In genomic region chr6:32833599-32834155, GRCh38 we compare ENCODE assay signal across 27 cellular contexts. TPM values are rescaled to one million over a fixed set of nuclear protein-coding genes. Genes with fewer than 3 reads are reported as not detected.
DNase-seq lines count a peak whose midpoint lies in the region; ATAC-seq and TF ChIP-seq lines count a peak whose summit lies in the region.
"Had no signal": no experiment of that assay in that cellular context is flagged by ENCODE, and none has a peak within 500 bp of the region (broad histone marks: within the 10 kb centered on the region; RNA-seq: fewer than 3 reads in every experiment).

No MANE protein-coding gene starts in this region.

- intact Hi-C loops in CD4-positive, alpha-beta T cell (cut with DNase I, micrococcal nuclease) = no loop called here
- intact Hi-C loops in activated B cell treated with CpG ODN at 0.5 μM for 24 hours (cut with micrococcal nuclease) = no loop called here
- intact Hi-C loops in esophagus muscularis mucosa (cut with DNase I) = no loop called here
- intact Hi-C loops in esophagus squamous epithelium (cut with DNase I) = no loop called here

- CTCF ChIA-PET in CD4-positive, alpha-beta T cell (lab: Charles Lee) = interaction anchor here (2.3 kb wide), 1 partner anchor 34 kb away, joined by 8 read pairs; no protein-coding TSS in a partner anchor
- CTCF ChIA-PET in activated B cell treated with CpG ODN at 0.5 μM for 24 hours (lab: Charles Lee) = interaction anchor here (1.7 kb wide), 1 partner anchor 34 kb away, joined by 7 read pairs; no protein-coding TSS in a partner anchor

- H3K4me1 ChIP-seq in esophagus muscularis mucosa (peaks cover 7 to 18% (median 9%) of the 10 kb centered on the region in 4 donors), esophagus squamous epithelium (peaks cover 0 to 20% (median 12%) of the 10 kb centered on the region in 3 donors)
- H3K4me1 ChIP-seq: prostate gland had no signal

- no peaks in the 10 kb centered on the region for H3K27me3 ChIP-seq in CD4-positive, alpha-beta T cell (ENCODE audit: control insufficient read depth, insufficient read depth, low read length)
- H3K27me3 ChIP-seq in esophagus muscularis mucosa (no peaks in the 10 kb centered on the region), esophagus squamous epithelium (no peaks in the 10 kb centered on the region)
- H3K27me3 ChIP-seq: Peyer's patch, sigmoid colon, upper lobe of left lung had no signal

- H3K4me3 Mint-ChIP-seq in T-helper 2 cell treated with Interferon-gamma antibody and Interleukin-4, amounts not matched to agents 5 μg/mL and 100 μg/mL, for 36 hours = peak overlapping the region; percentile 38
- no peak overlapping the region for H3K4me3 Mint-ChIP-seq in CD4-positive, alpha-beta T cell
- no peak overlapping the region for H3K4me3 Mint-ChIP-seq in activated B cell treated with CpG ODN at 0.5 μM for 24 hours
- H3K4me3 Mint-ChIP-seq: activated CD4-positive, alpha-beta T cell treated with anti-CD3 and anti-CD28 coated beads, Interleukin-2, amount 10 ng/mL, durations not matched to agents 7 days and 5 days; T-cell had no signal

- WGBS in esophagus muscularis mucosa = 86% methylated on average over 5 of the region's 5 CpGs
- 78 to 85% methylated on average over 5 of the region's 5 CpGs for WGBS in esophagus squamous epithelium, 2 donors

- no peaks in the 10 kb centered on the region for H3K27me3 Mint-ChIP-seq in T-helper 2 cell treated with Interferon-gamma antibody and Interleukin-4, amounts not matched to agents 5 μg/mL and 100 μg/mL, for 36 hours (ENCODE audit: low read depth)
- no peaks in the 10 kb centered on the region for H3K27me3 Mint-ChIP-seq in CD4-positive, alpha-beta T cell
- H3K27me3 Mint-ChIP-seq in activated B cell treated with CpG ODN at 0.5 μM for 24 hours = no peaks in the 10 kb centered on the region
- H3K27me3 Mint-ChIP-seq: activated CD4-positive, alpha-beta T cell treated with anti-CD3 and anti-CD28 coated beads, Interleukin-2, amount 10 ng/mL, durations not matched to agents 7 days and 5 days; T-cell had no signal

- H3K36me3 Mint-ChIP-seq in T-helper 2 cell treated with Interferon-gamma antibody and Interleukin-4, amounts not matched to agents 5 μg/mL and 100 μg/mL, for 36 hours (ENCODE audit: low read depth) = peaks cover 83% of the 10 kb centered on the region
- H3K36me3 Mint-ChIP-seq in CD4-positive, alpha-beta T cell (ENCODE audit: low read depth) = peaks cover 94% of the 10 kb centered on the region
- peaks cover 93% of the 10 kb centered on the region for H3K36me3 Mint-ChIP-seq in activated B cell treated with CpG ODN at 0.5 μM for 24 hours (ENCODE audit: low read depth)

- peaks cover 28 to 75% (median 54%) of the 10 kb centered on the region in 4 donors for H3K36me3 ChIP-seq in esophagus muscularis mucosa
- peaks cover 19 to 72% (median 35%) of the 10 kb centered on the region in 3 donors for H3K36me3 ChIP-seq in esophagus squamous epithelium
- H3K36me3 ChIP-seq: prostate gland had no signal

- POLR2A ChIA-PET in CD4-positive, alpha-beta T cell (lab: Charles Lee) = no interaction called here
- POLR2A ChIA-PET in activated B cell treated with CpG ODN at 0.5 μM for 24 hours (lab: Charles Lee) = interaction anchor here (2.9 kb wide), 1 partner anchor 20 kb away, joined by 17 read pairs; the partner anchor contains the start of genes PSMB9 and TAP1

- no peak for TF ChIP-seq EP300 in esophagus muscularis mucosa (IDR thresholded peaks at IDR 0.05)

- H3K27ac ChIP-seq in CD4-positive, alpha-beta T cell (ENCODE audit: low read depth, low read length) = no peak overlapping the region
- H3K27ac ChIP-seq in esophagus muscularis mucosa (replicated peaks in 1 of 4) = no peak overlapping the region
- no peak overlapping the region for H3K27ac ChIP-seq in esophagus squamous epithelium
- H3K27ac ChIP-seq: 22Rv1, Peyer's patch, prostate gland, sigmoid colon, upper lobe of left lung had no signal

- DNase-seq in T-helper 2 cell treated with Interferon-gamma antibody and Interleukin-4, amounts not matched to agents 5 μg/mL and 100 μg/mL, for 36 hours (ENCODE audit: low spot score) = no peak
- DNase-seq in T-helper 2 cell (no peak), activated B cell treated with CpG ODN at 0.5 μM for 24 hours (no peak), esophagus muscularis mucosa (ENCODE audit: extremely low spot score) (peak; percentile 10), esophagus squamous epithelium (lab: John Stamatoyannopoulos, UW) (no peak), SW480 (ENCODE audit: low spot score) (no peak)
- DNase-seq in CD4-positive, alpha-beta T cell = no peak
- DNase-seq: activated CD4-positive, alpha-beta T cell treated with anti-CD3 and anti-CD28 coated beads, Interleukin-2, amount 10 ng/mL, durations not matched to agents 7 days and 5 days; activated CD8-positive, alpha-beta memory T cell treated with anti-CD3 and anti-CD28 coated beads, Interleukin-2, amount 50 U/mL, for 48 hours; DMS79; H7; Kasumi-1; mammary epithelial cell; NCI-H1048; NCI-H187; NCI-H2171 treated with DMSO at 0.1 percent for 48 hours; NCI-H526; Peyer's patch; SIG-M5; sigmoid colon; stimulated activated CD4-positive, alpha-beta T cell treated with anti-CD3 and anti-CD28 coated beads, Interleukin-15, amount 100 ng/mL, for 24 hours; T-cell; upper lobe of left lung had no signal

- no peak for ATAC-seq in CD4-positive, alpha-beta T cell (ENCODE audit: poor library complexity)
- ATAC-seq in activated B cell treated with CpG ODN at 0.5 μM for 24 hours (ENCODE audit: low read depth) = no peak
- ATAC-seq in HG03469 (IDR thresholded peaks at IDR 0.05; ENCODE audit: unreplicated experiment) = no peak
- ATAC-seq: T-cell had no signal

- TF ChIP-seq POLR2A in esophagus muscularis mucosa (IDR thresholded peaks at IDR 0.05; ENCODE audit: low read depth) (no peak), esophagus squamous epithelium (IDR thresholded peaks at IDR 0.05) (no peak)

- H3K4me1 Mint-ChIP-seq in T-helper 2 cell treated with Interferon-gamma antibody and Interleukin-4, amounts not matched to agents 5 μg/mL and 100 μg/mL, for 36 hours (ENCODE audit: low read depth) = peaks cover 60% of the 10 kb centered on the region
- H3K4me1 Mint-ChIP-seq in CD4-positive, alpha-beta T cell (ENCODE audit: low read depth) = peaks cover 60% of the 10 kb centered on the region
- peaks cover 64% of the 10 kb centered on the region for H3K4me1 Mint-ChIP-seq in activated B cell treated with CpG ODN at 0.5 μM for 24 hours

- no peaks in the 10 kb centered on the region for H3K9me3 ChIP-seq in CD4-positive, alpha-beta T cell (ENCODE audit: control insufficient read depth, low read length)
- H3K9me3 ChIP-seq in esophagus muscularis mucosa (no peaks in the 10 kb centered on the region), esophagus squamous epithelium (no peaks in the 10 kb centered on the region)
- H3K9me3 ChIP-seq: Peyer's patch, prostate gland, sigmoid colon, upper lobe of left lung had no signal

- H3K9me3 Mint-ChIP-seq in T-helper 2 cell treated with Interferon-gamma antibody and Interleukin-4, amounts not matched to agents 5 μg/mL and 100 μg/mL, for 36 hours = no peaks in the 10 kb centered on the region
- H3K9me3 Mint-ChIP-seq in CD4-positive, alpha-beta T cell = no peaks in the 10 kb centered on the region
- no peaks in the 10 kb centered on the region for H3K9me3 Mint-ChIP-seq in activated B cell treated with CpG ODN at 0.5 μM for 24 hours
- H3K9me3 Mint-ChIP-seq: activated CD4-positive, alpha-beta T cell treated with anti-CD3 and anti-CD28 coated beads, Interleukin-2, amount 10 ng/mL, durations not matched to agents 7 days and 5 days; T-cell had no signal

- no peak overlapping the region for H3K4me3 ChIP-seq in esophagus muscularis mucosa
- H3K4me3 ChIP-seq in esophagus squamous epithelium = no peak overlapping the region
- H3K4me3 ChIP-seq: Peyer's patch, prostate gland, sigmoid colon, upper lobe of left lung had no signal

- no peak for TF ChIP-seq CTCF in CD4-positive, alpha-beta T cell (IDR thresholded peaks at IDR 0.05)
- TF ChIP-seq CTCF in activated B cell treated with CpG ODN at 0.5 μM for 24 hours (IDR thresholded peaks at IDR 0.05) = no peak
- no peak for TF ChIP-seq CTCF in esophagus muscularis mucosa (IDR thresholded peaks at IDR 0.05)
- TF ChIP-seq CTCF in esophagus squamous epithelium (IDR thresholded peaks at IDR 0.05) = no peak

- H3K27ac Mint-ChIP-seq in T-helper 2 cell treated with Interferon-gamma antibody and Interleukin-4, amounts not matched to agents 5 μg/mL and 100 μg/mL, for 36 hours = peak overlapping the region; percentile 34
- peak overlapping the region; percentile 99 for H3K27ac Mint-ChIP-seq in CD4-positive, alpha-beta T cell
- H3K27ac Mint-ChIP-seq in activated B cell treated with CpG ODN at 0.5 μM for 24 hours = peak overlapping the region; percentile 38

RNA-seq across cellular contexts. Expression of gene TAP2, which starts 4.9 kb away (rescaled TPM):
- total RNA-seq in CD4-positive, alpha-beta T cell = 100 to 1,000 TPM; 165 to 171 TPM
- total RNA-seq in activated B cell treated with CpG ODN at 0.5 μM for 24 hours (141 and 172 TPM in 2 replicates), esophagus muscularis mucosa (10 to 100 TPM in 3 of 4 donors, 1 to 10 TPM in 1; 8.6 to 16.3 (median 13.4) TPM), esophagus squamous epithelium (10 to 100 TPM; 25.4 to 28.3 (median 26.7) TPM)

RNA-seq across cellular contexts. Expression of gene PSMB8, which starts 10.2 kb away (rescaled TPM):
- total RNA-seq in CD4-positive, alpha-beta T cell = 100 to 1,000 TPM; 120 to 121 TPM
- total RNA-seq in activated B cell treated with CpG ODN at 0.5 μM for 24 hours (182 and 194 TPM in 2 replicates), esophagus muscularis mucosa (10 to 100 TPM; 25.7 to 38.4 (median 32.4) TPM), esophagus squamous epithelium (100 to 1,000 TPM in 1 of 4 donors, 10 to 100 TPM in 3; 21.6 to 135 (median 42.2) TPM)

RNA-seq across cellular contexts. Expression of gene HLA-DOB, which starts 16.9 kb away (rescaled TPM):
- 1 to 10 TPM; 2.9 to 3.2 TPM for total RNA-seq in CD4-positive, alpha-beta T cell
- 95.6 and 101 TPM in 2 replicates for total RNA-seq in activated B cell treated with CpG ODN at 0.5 μM for 24 hours
- under 1 TPM in 3 of 4 donors, not detected in 1; 0.19 to 0.33 (median 0.29) TPM for total RNA-seq in esophagus muscularis mucosa
- 1 to 10 TPM in 1 of 4 donors, under 1 TPM in 3; 0.34 to 3.6 (median 0.74) TPM for total RNA-seq in esophagus squamous epithelium
- total RNA-seq: cerebellum, H7 had no signal

RNA-seq across cellular contexts. Expression of gene TAP1, which starts 19.8 kb away (rescaled TPM):
- 10 to 100 TPM; 91.5 to 93.9 TPM for total RNA-seq in CD4-positive, alpha-beta T cell
- total RNA-seq in activated B cell treated with CpG ODN at 0.5 μM for 24 hours (148 and 151 TPM in 2 replicates), esophagus muscularis mucosa (10 to 100 TPM; 28.7 to 45.7 (median 34.8) TPM), esophagus squamous epithelium (10 to 100 TPM; 31.7 to 95.5 (median 40.3) TPM)

RNA-seq across cellular contexts. Expression of gene PSMB9, which starts 20.3 kb away (rescaled TPM):
- total RNA-seq in CD4-positive, alpha-beta T cell = 10 to 100 TPM; 37.2 to 38.4 TPM
- total RNA-seq in activated B cell treated with CpG ODN at 0.5 μM for 24 hours = 198 and 223 TPM in 2 replicates
- 10 to 100 TPM in 3 of 4 donors, 1 to 10 TPM in 1; 9.1 to 26.2 (median 20.5) TPM for total RNA-seq in esophagus muscularis mucosa
- total RNA-seq in esophagus squamous epithelium = 10 to 100 TPM in 2 of 4 donors, 1 to 10 TPM in 2; 5.2 to 93.7 (median 12.0) TPM
- total RNA-seq: H7 had no signal

Comparison
In these comparisons a context has a peak if more than half of its experiments do, and no peak if none do; other contexts are left out.
1. H3K27ac Mint-ChIP-seq: peak in every context shown above with its lines; median percentile 99 in CD4-positive, alpha-beta T cell; 38 in activated B cell treated with CpG ODN at 0.5 μM for 24 hours; 34 in T-helper 2 cell treated with Interferon-gamma antibody and Interleukin-4, amounts not matched to agents 5 μg/mL and 100 μg/mL, for 36 hours.
2. RNA of gene HLA-DOB, which starts 16.9 kb away (total RNA-seq): 95.6 to 101 TPM in activated B cell treated with CpG ODN at 0.5 μM for 24 hours; 2.9 to 3.2 TPM in CD4-positive, alpha-beta T cell, 0.34 to 3.6 TPM in esophagus squamous epithelium and 0.19 to 0.33 TPM in esophagus muscularis mucosa; every median in the first group is over 10 times any median in the second.